Comparison of ENCODE assay signal across 36 cellular contexts in the genomic region with DNA sequence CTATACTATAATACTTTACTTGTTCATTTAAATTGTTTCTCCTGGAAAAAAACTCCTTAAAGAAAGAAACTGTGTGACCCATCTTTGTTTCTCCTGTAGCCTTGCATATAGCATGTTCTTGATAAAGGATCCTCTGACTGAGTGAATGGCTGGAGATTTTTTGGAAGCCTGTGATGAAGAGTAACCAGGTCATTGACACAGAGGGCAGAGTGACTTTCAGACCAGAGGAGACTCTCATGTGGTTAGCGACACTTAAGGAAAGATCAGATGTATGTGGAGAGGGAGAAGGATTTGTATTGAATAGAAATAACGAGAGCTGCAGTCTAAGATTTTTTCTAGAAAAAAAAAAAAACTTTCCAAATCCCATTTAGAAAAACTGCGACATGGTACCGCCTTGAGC.
DNase-seq lines count a peak whose midpoint lies in the region; ATAC-seq, FAIRE-seq and TF ChIP-seq lines count a peak whose summit lies in the region.
"Had no signal": no experiment of that assay in that cellular context is flagged by ENCODE, and none has a peak within 500 bp of the region (broad histone marks: within the 10 kb centered on the region; RNA-seq: fewer than 3 reads in every experiment).

No MANE protein-coding gene starts in this region.

- TF ChIP-seq EP300 in HepG2 (IDR thresholded peaks at IDR 0.05; ENCODE audit: low read depth in 2 of 2, low read length in 2 of 2) (no peak), HepG2 (CRISPR knock-in tag; IDR thresholded peaks at IDR 0.05; ENCODE audit: borderline replicate concordance) (no peak)

- POLR2A ChIA-PET in HepG2 (lab: Yijun Ruan, JAX): no interaction called here

- no peaks in the 10 kb centered on the region for H3K79me2 ChIP-seq in HepG2 (ENCODE audit: insufficient read depth, low read length)

- H2AFZ ChIP-seq in HepG2 (ENCODE audit: low read length): no peak overlapping the region

- H3K4me1 ChIP-seq in liver (ENCODE audit: control insufficient read depth in 4 of 4, insufficient read depth in 4 of 4, low read length in 3 of 4) (peaks cover 0 to 10% (median 9%) of the 10 kb centered on the region in 4 donors), HepG2 (ENCODE audit: insufficient read depth, low read length) (no peaks in the 10 kb centered on the region), right lobe of liver (peaks cover 0 to 10% (median 5%) of the 10 kb centered on the region in 4 donors)
- H3K4me1 ChIP-seq: BE2C, Caco-2 had no signal

- ATAC-seq in HepG2: no peak
- ATAC-seq in left lobe of liver: peak; percentile 57
- ATAC-seq in right lobe of liver: peak; percentile 33 to 52 (median 36)
- ATAC-seq: A549; CD8-positive, alpha-beta T cell had no signal

- H3K27me3 ChIP-seq in liver (ENCODE audit: control insufficient read depth in 4 of 4, insufficient read depth in 4 of 4, low read length in 3 of 4): no peaks in the 10 kb centered on the region
- peaks cover 0 to 13% of the 10 kb centered on the region in 2 experiments; a peak in 3 of 5 replicates for H3K27me3 ChIP-seq in HepG2 (ENCODE audit: control insufficient read depth in 1 of 2, insufficient read depth in 2 of 2, low read length in 2 of 2)
- no peaks in the 10 kb centered on the region for H3K27me3 ChIP-seq in right lobe of liver
- H3K27me3 ChIP-seq: BE2C; BLaER1; BLaER1 treated with 17β-estradiol and CSF1 and Interleukin-3, amounts not matched to agents 10 nM and 100 nM had no signal

- intact Hi-C loops in HepG2 (cut with micrococcal nuclease; ENCODE audit: unreplicated experiment): no loop called here
- intact Hi-C loops in right lobe of liver (cut with DNase I): no loop called here

- no peaks in the 10 kb centered on the region for H3K36me3 Mint-ChIP-seq in mesothelial cell of epicardium
- H3K36me3 Mint-ChIP-seq: CD14-positive monocyte; CD4-positive, alpha-beta memory T cell; CD4-positive, CD25-positive, alpha-beta regulatory T cell; CD8-positive, alpha-beta memory T cell; CD8-positive, alpha-beta T cell had no signal

- peak in 1 of 2 donors; percentile 6 for TF ChIP-seq RAD21 in liver (IDR thresholded peaks at IDR 0.05)
- no peak for TF ChIP-seq RAD21 in HepG2 (CRISPR knock-in tag; IDR thresholded peaks at IDR 0.05)

- H3K27me3 Mint-ChIP-seq in mesothelial cell of epicardium (ENCODE audit: low read depth): peaks cover 80% of the 10 kb centered on the region

- in situ Hi-C loops in HepG2 (cut with HindIII; ENCODE audit: extremely low pct_ligation_motif_present, low pct_unique_long_range_greater_than_20kb): no loop called here

- no peaks in the 10 kb centered on the region for H3K36me3 ChIP-seq in liver (ENCODE audit: control insufficient read depth in 4 of 4, insufficient read depth in 3 of 4, low read depth in 1 of 4, low read length in 3 of 4)
- H3K36me3 ChIP-seq in HepG2 (replicated peaks in 1 of 2; ENCODE audit: control insufficient read depth in 1 of 2, insufficient read depth in 2 of 2, low read length in 2 of 2): no peaks in the 10 kb centered on the region
- H3K36me3 ChIP-seq in right lobe of liver: no peaks in the 10 kb centered on the region
- H3K36me3 ChIP-seq: BE2C; BLaER1; BLaER1 treated with 17β-estradiol and CSF1 and Interleukin-3, amounts not matched to agents 10 nM and 100 nM had no signal

- BruUV-seq in HepG2 (replicated peaks; lab: Mats Ljungman, UMichigan): no TSS peak

- no peak overlapping the region for H3K4me3 Mint-ChIP-seq in mesothelial cell of epicardium
- H3K4me3 Mint-ChIP-seq: B cell; CD14-positive monocyte; CD4-positive, alpha-beta memory T cell; CD4-positive, alpha-beta T cell; CD4-positive, CD25-positive, alpha-beta regulatory T cell; CD8-positive, alpha-beta memory T cell; CD8-positive, alpha-beta T cell had no signal

- no peaks in the 10 kb centered on the region for H3K9me3 ChIP-seq in liver (ENCODE audit: control insufficient read depth in 4 of 4, low read length in 3 of 4)
- H3K9me3 ChIP-seq in HepG2 (ENCODE audit: low read length): no peaks in the 10 kb centered on the region
- no peaks in the 10 kb centered on the region for H3K9me3 ChIP-seq in right lobe of liver
- H3K9me3 ChIP-seq: A549; BE2C; BLaER1; BLaER1 treated with 17β-estradiol and CSF1 and Interleukin-3, amounts not matched to agents 10 nM and 100 nM; Caco-2 had no signal

- peaks cover 2% of the 10 kb centered on the region for H3K4me1 Mint-ChIP-seq in mesothelial cell of epicardium

- CTCF ChIA-PET in HepG2 (lab: Yijun Ruan, JAX; ENCODE audit: low intra/inter-chr PET ratio, low total read pairs): no interaction called here

- 58% methylated on average over 4 of the region's 4 CpGs for WGBS in liver
- 5% methylated on average over 4 of the region's 4 CpGs for WGBS in HepG2 (ENCODE audit: low lambda C conversion rate)
- 44% methylated on average over 4 of the region's 4 CpGs for WGBS in right lobe of liver (ENCODE audit: insufficient coverage, low coverage, low lambda C conversion rate, missing lambda C conversion rate)

- H3K4me2 ChIP-seq in HepG2 (ENCODE audit: low read depth, low read length): no peak overlapping the region
- H3K4me2 ChIP-seq: A549; BLaER1; BLaER1 treated with 17β-estradiol and CSF1 and Interleukin-3, amounts not matched to agents 10 nM and 100 nM had no signal

- DNase-seq in NCI-H2171 treated with DMSO at 0.1 percent for 48 hours (lab: John Stamatoyannopoulos, UW) (peak; percentile 14), NCI-H2171 (lab: John Stamatoyannopoulos, UW) (no peak), HepG2 (ENCODE audit: low spot score) (no peak), left lobe of liver (ENCODE audit: low spot score) (no peak), right lobe of liver (no peak), mesothelial cell of epicardium (ENCODE audit: low spot score in 2 of 2, unreplicated experiment in 2 of 2) (no peak), anterior cingulate cortex (lab: John Stamatoyannopoulos, UW) (no peak)
- DNase-seq: 8988T; ACHN; AML-193; BE2C; Caco-2; Calu3; CD4-positive, alpha-beta memory T cell; CD4-positive, alpha-beta T cell; CD4-positive, CD25-positive, alpha-beta regulatory T cell; CD8-positive, alpha-beta memory T cell; CD8-positive, alpha-beta T cell; COR-L47; DMS 273 treated with DMSO at 0.1 percent for 48 hours; DMS153; DMS53; DMS79; DMS79 treated with DMSO at 0.1 percent for 48 hours; DND-41; EL had no signal

- no peak for FAIRE-seq in HepG2 (lab: Jason Lieb, UNC)
- FAIRE-seq: A204.1, A549, D721Med had no signal

- no peak overlapping the region for H3K27ac Mint-ChIP-seq in mesothelial cell of epicardium
- H3K27ac Mint-ChIP-seq: B cell; CD14-positive monocyte; CD4-positive, alpha-beta memory T cell; CD4-positive, alpha-beta T cell; CD4-positive, CD25-positive, alpha-beta regulatory T cell; CD8-positive, alpha-beta memory T cell; CD8-positive, alpha-beta T cell had no signal

- H3K9me3 Mint-ChIP-seq in mesothelial cell of epicardium: no peaks in the 10 kb centered on the region
- H3K9me3 Mint-ChIP-seq: CD4-positive, alpha-beta T cell; CD8-positive, alpha-beta memory T cell; CD8-positive, alpha-beta T cell had no signal

- no peaks in the 10 kb centered on the region for H4K20me1 ChIP-seq in HepG2 (ENCODE audit: insufficient read depth, low read length)
- H4K20me1 ChIP-seq: BLaER1; BLaER1 treated with 17β-estradiol and CSF1 and Interleukin-3, amounts not matched to agents 10 nM and 100 nM had no signal

- H3K27ac ChIP-seq in liver (ENCODE audit: low read depth in 1 of 2, low read length in 2 of 2): no peak overlapping the region
- H3K27ac ChIP-seq in HepG2 (ENCODE audit: extremely low read length, insufficient read depth, low read length): no peak overlapping the region
- H3K27ac ChIP-seq in right lobe of liver: no peak overlapping the region
- H3K27ac ChIP-seq: 22Rv1; A549; BLaER1; BLaER1 treated with 17β-estradiol and CSF1 and Interleukin-3, amounts not matched to agents 10 nM and 100 nM; C4-2B had no signal

- TF ChIP-seq CTCF in liver (IDR thresholded peaks at IDR 0.05; ENCODE audit: low read depth, low read length, missing input control) (no peak), HepG2 (CRISPR knock-in tag; IDR thresholded peaks at IDR 0.05) (no peak), right lobe of liver (IDR thresholded peaks at IDR 0.05) (no peak), mesothelial cell of epicardium (IDR thresholded peaks at IDR 0.05; ENCODE audit: unreplicated experiment) (no peak)

- H3K4me3 ChIP-seq in liver (ENCODE audit: low read depth in 1 of 3, low read length in 3 of 3) (no peak overlapping the region), HepG2 (replicated peaks in 1 of 3; ENCODE audit: insufficient read depth in 1 of 3, low read depth in 2 of 3, low read length in 3 of 3) (no peak overlapping the region), right lobe of liver (no peak overlapping the region)
- H3K4me3 ChIP-seq: A549; BLaER1; BLaER1 treated with 17β-estradiol and CSF1 and Interleukin-3, amounts not matched to agents 10 nM and 100 nM had no signal

- no peak for TF ChIP-seq POLR2A in HepG2 (IDR thresholded peaks at IDR 0.05; ENCODE audit: insufficient read depth in 1 of 2, low read depth in 2 of 2, low read length in 2 of 2)
- no peak for TF ChIP-seq POLR2A in right lobe of liver (IDR thresholded peaks at IDR 0.05)

- H3K9ac ChIP-seq in liver (ENCODE audit: low read depth in 1 of 2, low read length in 2 of 2) (no peak overlapping the region), HepG2 (ENCODE audit: insufficient read depth, low read depth, low read length) (no peak overlapping the region)
- H3K9ac ChIP-seq: BLaER1; BLaER1 treated with 17β-estradiol and CSF1 and Interleukin-3, amounts not matched to agents 10 nM and 100 nM had no signal

TF ChIP-seq in liver, 16 proteins besides CTCF, POLR2A, EP300 and RAD21:
- TF ChIP-seq HNF4A (conservative IDR thresholded peaks at IDR 0.05) (peak in 1 of 2 donors; percentile 28), SP1 (IDR thresholded peaks at IDR 0.05) (no peak), RXRA (IDR thresholded peaks at IDR 0.05) (peak; percentile 89 to 94)
TF ChIP-seq in liver: peak in this region for 2.

TF ChIP-seq in HepG2, 621 proteins besides CTCF, POLR2A, EP300 and RAD21 (continues in another document):
- TF ChIP-seq BRCA1 (CRISPR knock-in tag; IDR thresholded peaks at IDR 0.05): no peak
- no peak for TF ChIP-seq BHLHE40 (IDR thresholded peaks at IDR 0.05; ENCODE audit: low read length)
- no peak for TF ChIP-seq ZNF7 (CRISPR knock-in tag; IDR thresholded peaks at IDR 0.05)
- no peak for TF ChIP-seq TAF15 (IDR thresholded peaks at IDR 0.05; ENCODE audit: low read depth, low read length, poor library complexity, severe bottlenecking)
- no peak for TF ChIP-seq SIN3A (IDR thresholded peaks at IDR 0.05; ENCODE audit: borderline replicate concordance, low read depth, low read length)
